ENCODE assay signal across 21 cellular contexts in genomic region chr1:66384258-66384657, GRCh38.
DNase-seq lines count a peak whose midpoint lies in the region; ATAC-seq and TF ChIP-seq lines count a peak whose summit lies in the region.
"Had no signal": no experiment of that assay in that cellular context is flagged by ENCODE, and none has a peak within 500 bp of the region (broad histone marks: within the 10 kb centered on the region; RNA-seq: fewer than 3 reads in every experiment).

No MANE protein-coding gene starts in this region.

- DNase-seq in activated T-cell treated with anti-CD3 and anti-CD28 coated beads, Interleukin-2, amount 50 U/mL, for 72 hours, result no peak
- DNase-seq in activated T-cell treated with anti-CD3 and anti-CD28 coated beads for 4 hours, result no peak
- no peak for DNase-seq in HL-60 (ENCODE audit: low read depth in 1 of 2, low spot score in 1 of 2)
- DNase-seq in naive B cell, result no peak
- no peak for DNase-seq in stimulated activated naive B cell treated with anti-CD40 and anti-IgM and Interleukin-4, amounts not matched to agents 10 μg/mL and 1 μg/mL and 100 μg/mL, for 72 hours
- DNase-seq in right atrium auricular region (ENCODE audit: low spot score), result no peak
- DNase-seq: CD4-positive, CD25-positive, alpha-beta regulatory T cell; CD8-positive, alpha-beta memory T cell; COR-L47; DMS 273 treated with DMSO at 0.1 percent for 48 hours; DMS53; DND-41; EL; HCEC 1CT had no signal

- peaks cover 0 to 12% of the 10 kb centered on the region in 2 donors for H3K9me3 ChIP-seq in right atrium auricular region

- H3K27ac Mint-ChIP-seq in activated T-cell treated with anti-CD3 and anti-CD28 coated beads, Interleukin-2, amount 50 U/mL, for 72 hours, result peak overlapping the region; percentile 5
- peak overlapping the region in 4 of 6 donors; percentile 47 to 82 (median 67) for H3K27ac Mint-ChIP-seq in naive B cell
- peak overlapping the region; percentile 90 for H3K27ac Mint-ChIP-seq in stimulated activated naive B cell treated with anti-CD40 and anti-IgM and Interleukin-4, amounts not matched to agents 10 μg/mL and 1 μg/mL and 100 μg/mL, for 72 hours
- H3K27ac Mint-ChIP-seq: GM23338 had no signal

- TF ChIP-seq CTCF in HL-60 (IDR thresholded peaks at IDR 0.05; ENCODE audit: insufficient read depth, low read length) (no peak), right atrium auricular region (IDR thresholded peaks at IDR 0.05) (no peak)

- peaks cover 22 to 29% of the 10 kb centered on the region in 2 donors for H3K36me3 Mint-ChIP-seq in activated T-cell treated with anti-CD3 and anti-CD28 coated beads, Interleukin-2, amount 50 U/mL, for 72 hours (ENCODE audit: insufficient read depth in 2 of 2)
- H3K36me3 Mint-ChIP-seq in naive B cell, result peaks cover 0 to 10% of the 10 kb centered on the region in 2 donors
- peaks cover 10 to 20% of the 10 kb centered on the region in 2 donors for H3K36me3 Mint-ChIP-seq in stimulated activated naive B cell treated with anti-CD40 and anti-IgM and Interleukin-4, amounts not matched to agents 10 μg/mL and 1 μg/mL and 100 μg/mL, for 72 hours
- H3K36me3 Mint-ChIP-seq: CD4-positive, CD25-positive, alpha-beta regulatory T cell had no signal

- ATAC-seq in activated T-cell treated with anti-CD3 and anti-CD28 coated beads, Interleukin-2, amount 50 U/mL, for 72 hours (replicated peaks in 1 of 2), result peak in 1 of 2 donors; percentile 47
- ATAC-seq in naive B cell (ENCODE audit: low read depth in 2 of 2) (no peak), HG03139 (IDR thresholded peaks at IDR 0.05; ENCODE audit: unreplicated experiment) (no peak)
- ATAC-seq in stimulated activated naive B cell treated with anti-CD40 and anti-IgM and Interleukin-4, amounts not matched to agents 10 μg/mL and 1 μg/mL and 100 μg/mL, for 72 hours (replicated peaks), result no peak
- ATAC-seq: GM12878, GM23338, HepG2 had no signal

- H3K36me3 ChIP-seq in right atrium auricular region, result no peaks in the 10 kb centered on the region

- H3K27ac ChIP-seq in HL-60 (replicated peaks), result peak overlapping the region; percentile 51
- H3K27ac ChIP-seq in right atrium auricular region, result no peak overlapping the region
- H3K27ac ChIP-seq: BLaER1 treated with 17β-estradiol and CSF1 and Interleukin-3, amounts not matched to agents 10 nM and 100 nM had no signal

- no peaks in the 10 kb centered on the region for H3K4me1 ChIP-seq in right atrium auricular region

- H3K9me3 Mint-ChIP-seq in activated T-cell treated with anti-CD3 and anti-CD28 coated beads, Interleukin-2, amount 50 U/mL, for 72 hours, result peaks cover 7 to 11% of the 10 kb centered on the region in 2 donors
- peaks cover 0 to 22% (median 10%) of the 10 kb centered on the region in 7 donors for H3K9me3 Mint-ChIP-seq in naive B cell
- H3K9me3 Mint-ChIP-seq in stimulated activated naive B cell treated with anti-CD40 and anti-IgM and Interleukin-4, amounts not matched to agents 10 μg/mL and 1 μg/mL and 100 μg/mL, for 72 hours, result peaks cover 8 to 12% of the 10 kb centered on the region in 2 donors

- H3K4me1 Mint-ChIP-seq in activated T-cell treated with anti-CD3 and anti-CD28 coated beads, Interleukin-2, amount 50 U/mL, for 72 hours (ENCODE audit: low read depth), result peaks cover 41% of the 10 kb centered on the region
- H3K4me1 Mint-ChIP-seq in naive B cell, result peaks cover 31 to 51% (median 48%) of the 10 kb centered on the region in 3 donors
- peaks cover 35 to 52% of the 10 kb centered on the region in 2 donors for H3K4me1 Mint-ChIP-seq in stimulated activated naive B cell treated with anti-CD40 and anti-IgM and Interleukin-4, amounts not matched to agents 10 μg/mL and 1 μg/mL and 100 μg/mL, for 72 hours

- no peak overlapping the region for H3K4me3 ChIP-seq in HL-60 (replicated peaks; ENCODE audit: insufficient read depth, low read length)
- no peak overlapping the region for H3K4me3 ChIP-seq in right atrium auricular region
- H3K4me3 ChIP-seq: BLaER1 treated with 17β-estradiol and CSF1 and Interleukin-3, amounts not matched to agents 10 nM and 100 nM; GM12878; GM23338 had no signal

- H3K4me3 Mint-ChIP-seq in activated T-cell treated with anti-CD3 and anti-CD28 coated beads, Interleukin-2, amount 50 U/mL, for 72 hours, result peak overlapping the region in 1 of 2 donors; percentile 5
- no peak overlapping the region for H3K4me3 Mint-ChIP-seq in naive B cell
- peak overlapping the region in 1 of 2 donors; percentile 4 for H3K4me3 Mint-ChIP-seq in stimulated activated naive B cell treated with anti-CD40 and anti-IgM and Interleukin-4, amounts not matched to agents 10 μg/mL and 1 μg/mL and 100 μg/mL, for 72 hours
- H3K4me3 Mint-ChIP-seq: B cell; CD8-positive, alpha-beta memory T cell; GM23338; IgD-negative memory B cell had no signal

- H3K27me3 ChIP-seq in HL-60 (ENCODE audit: insufficient read depth, poor library complexity, severe bottlenecking) (no peaks in the 10 kb centered on the region), right atrium auricular region (no peaks in the 10 kb centered on the region)
- H3K27me3 ChIP-seq: BLaER1 treated with 17β-estradiol and CSF1 and Interleukin-3, amounts not matched to agents 10 nM and 100 nM had no signal

- H3K27me3 Mint-ChIP-seq in activated T-cell treated with anti-CD3 and anti-CD28 coated beads, Interleukin-2, amount 50 U/mL, for 72 hours (ENCODE audit: low read depth), result no peaks in the 10 kb centered on the region
- H3K27me3 Mint-ChIP-seq in naive B cell, result no peaks in the 10 kb centered on the region
- H3K27me3 Mint-ChIP-seq in stimulated activated naive B cell treated with anti-CD40 and anti-IgM and Interleukin-4, amounts not matched to agents 10 μg/mL and 1 μg/mL and 100 μg/mL, for 72 hours, result no peaks in the 10 kb centered on the region
- H3K27me3 Mint-ChIP-seq: B cell, IgD-negative memory B cell had no signal

Comparison
In these comparisons a context has a peak if more than half of its experiments do, and no peak if none do; other contexts are left out.
1. H3K27ac Mint-ChIP-seq: peak in every context shown above with its lines; median percentile 90 in stimulated activated naive B cell treated with anti-CD40 and anti-IgM and Interleukin-4, amounts not matched to agents 10 μg/mL and 1 μg/mL and 100 μg/mL, for 72 hours; 67 in naive B cell; 5 in activated T-cell treated with anti-CD3 and anti-CD28 coated beads, Interleukin-2, amount 50 U/mL, for 72 hours.